In the genomic region with DNA sequence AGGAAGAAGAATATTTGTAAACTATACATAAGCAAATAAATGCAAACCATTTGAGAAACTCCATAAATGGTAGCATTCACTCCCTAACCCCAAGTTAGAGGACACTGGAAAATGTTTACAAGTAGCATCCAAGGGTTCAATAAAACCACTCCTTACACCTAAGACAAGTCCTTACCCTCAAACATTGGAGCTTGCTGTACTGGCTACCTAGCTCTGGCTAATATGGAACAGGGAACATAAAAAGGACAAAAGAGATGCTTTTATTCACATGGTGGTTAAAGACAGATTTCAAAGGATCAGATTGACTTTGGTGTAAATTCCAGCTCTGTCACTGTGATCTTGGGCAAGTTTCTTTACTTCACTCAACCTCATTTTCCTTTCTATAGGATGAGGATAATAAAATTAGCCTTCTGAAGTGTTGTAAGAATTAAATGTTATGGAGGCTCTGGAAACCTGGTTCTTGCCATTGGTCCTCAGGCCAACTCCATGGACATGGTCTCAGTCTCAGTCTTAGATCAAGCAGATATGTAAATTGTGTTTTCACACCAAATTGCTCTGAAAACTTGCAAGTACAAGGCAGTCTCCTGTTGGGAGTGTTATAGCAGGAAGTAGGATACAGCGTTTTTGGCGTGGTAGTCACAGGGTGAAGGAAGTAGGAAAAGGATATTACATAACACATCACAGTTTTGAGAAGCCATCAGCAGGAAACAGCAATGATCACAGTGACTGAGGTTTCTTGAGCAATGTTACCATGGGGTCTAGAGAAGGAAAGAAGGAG, we compare ENCODE assay signal across 20 cellular contexts. TPM values are rescaled to one million over a fixed set of nuclear protein-coding genes. Genes with fewer than 3 reads are reported as not detected.
A peak's percentile ranks its signal among the peaks of the same experiment; 100 is the strongest.
DNase-seq lines count a peak whose midpoint lies in the region; ATAC-seq, FAIRE-seq and TF ChIP-seq lines count a peak whose summit lies in the region.
"Had no signal": no experiment of that assay in that cellular context is flagged by ENCODE, and none has a peak within 500 bp of the region (broad histone marks: within the 10 kb centered on the region; RNA-seq: fewer than 3 reads in every experiment).

No MANE protein-coding gene starts in this region.

- BruUV-seq in HepG2 (replicated peaks; lab: Mats Ljungman, UMichigan): no TSS peak

- H2AFZ ChIP-seq in HepG2 (ENCODE audit: low read length) (no peak overlapping the region), astrocyte (ENCODE audit: low read depth, low read length) (no peak overlapping the region)
- H2AFZ ChIP-seq: GM23248, hepatocyte had no signal

- H3K27me3 ChIP-seq in liver (ENCODE audit: control insufficient read depth in 4 of 4, insufficient read depth in 4 of 4, low read length in 3 of 4) (no peaks in the 10 kb centered on the region), HepG2 (ENCODE audit: control insufficient read depth in 1 of 2, insufficient read depth in 2 of 2, low read length in 2 of 2) (peaks cover 0 to 19% of the 10 kb centered on the region in 2 experiments; a peak in 3 of 5 replicates), astrocyte (ENCODE audit: insufficient read depth, low read length) (peaks cover 9% of the 10 kb centered on the region)
- H3K27me3 ChIP-seq: uterus had no signal

- POLR2A ChIA-PET in HepG2 (lab: Yijun Ruan, JAX): no interaction called here

- ATAC-seq in HepG2 (no peak), GM18873 (IDR thresholded peaks at IDR 0.05; ENCODE audit: low FRiP score, unreplicated experiment) (no peak)
- ATAC-seq: activated naive CD4-positive, alpha-beta T cell treated with anti-CD3 and anti-CD28 coated beads, Interleukin-2, amount 50 U/mL, for 72 hours had no signal

- H3K4me2 ChIP-seq in HepG2 (ENCODE audit: low read depth, low read length): no peak overlapping the region
- H3K4me2 ChIP-seq in astrocyte (ENCODE audit: low read length): no peak overlapping the region
- H3K4me2 ChIP-seq: hepatocyte had no signal

- TF ChIP-seq EP300 in HepG2 (IDR thresholded peaks at IDR 0.05; ENCODE audit: low read depth in 2 of 2, low read length in 2 of 2): no peak
- no peak for TF ChIP-seq EP300 in HepG2 (CRISPR knock-in tag; IDR thresholded peaks at IDR 0.05; ENCODE audit: borderline replicate concordance)

- H3K9ac ChIP-seq in liver (ENCODE audit: low read depth in 1 of 2, low read length in 2 of 2) (no peak overlapping the region), HepG2 (ENCODE audit: insufficient read depth, low read depth, low read length) (no peak overlapping the region), astrocyte (ENCODE audit: low read length) (no peak overlapping the region)
- H3K9ac ChIP-seq: GM23248 had no signal

- H3K36me3 ChIP-seq in liver (ENCODE audit: control insufficient read depth in 4 of 4, insufficient read depth in 3 of 4, low read depth in 1 of 4, low read length in 3 of 4) (no peaks in the 10 kb centered on the region), HepG2 (replicated peaks in 1 of 2; ENCODE audit: control insufficient read depth in 1 of 2, insufficient read depth in 2 of 2, low read length in 2 of 2) (no peaks in the 10 kb centered on the region), astrocyte (ENCODE audit: insufficient read depth, low read length) (no peaks in the 10 kb centered on the region)
- H3K36me3 ChIP-seq: uterus had no signal

- peaks cover 2% of the 10 kb centered on the region for H3K36me3 Mint-ChIP-seq in astrocyte (ENCODE audit: low read depth, unreplicated experiment)
- H3K36me3 Mint-ChIP-seq: activated naive CD4-positive, alpha-beta T cell treated with anti-CD3 and anti-CD28 coated beads, Interleukin-2, amount 50 U/mL, for 72 hours had no signal

- intact Hi-C loops in HepG2 (cut with micrococcal nuclease; ENCODE audit: unreplicated experiment): no loop called here

- peaks cover 8% of the 10 kb centered on the region for H3K9me3 Mint-ChIP-seq in astrocyte (ENCODE audit: unreplicated experiment)
- H3K9me3 Mint-ChIP-seq: neural crest cell; T-helper 1 cell treated with Interleukin-12 subunit alpha and Interleukin-12 subunit beta and Interleukin-4 antibody, amounts not matched to agents 30 μg/mL and 1 μg/mL, for 36 hours had no signal

- H4K20me1 ChIP-seq in HepG2 (ENCODE audit: insufficient read depth, low read length): no peaks in the 10 kb centered on the region
- H4K20me1 ChIP-seq in astrocyte (ENCODE audit: insufficient read depth, low read length): no peaks in the 10 kb centered on the region

- no peak overlapping the region for H3K4me3 Mint-ChIP-seq in astrocyte (ENCODE audit: unreplicated experiment)
- H3K4me3 Mint-ChIP-seq: neural crest cell; T-helper 1 cell treated with Interleukin-12 subunit alpha and Interleukin-12 subunit beta and Interleukin-4 antibody, amounts not matched to agents 30 μg/mL and 1 μg/mL, for 36 hours had no signal

- WGBS in liver: 52% methylated on average over 2 of the region's 2 CpGs
- WGBS in HepG2 (ENCODE audit: low lambda C conversion rate): 0% methylated on average over 2 of the region's 2 CpGs

- H3K27ac ChIP-seq in liver (ENCODE audit: low read depth in 1 of 2, low read length in 2 of 2) (peak overlapping the region in 1 of 2 donors; percentile 56), HepG2 (ENCODE audit: extremely low read length, insufficient read depth, low read length) (no peak overlapping the region), astrocyte (ENCODE audit: low read depth, low read length) (no peak overlapping the region)
- H3K27ac ChIP-seq: GM23248, hepatocyte, uterus had no signal

- in situ Hi-C loops in HepG2 (cut with HindIII; ENCODE audit: extremely low pct_ligation_motif_present, low pct_unique_long_range_greater_than_20kb): no loop called here

- H3K4me1 Mint-ChIP-seq in astrocyte (ENCODE audit: low read depth, unreplicated experiment): peaks cover 17% of the 10 kb centered on the region

- FAIRE-seq in HepG2 (lab: Jason Lieb, UNC): no peak
- peak; percentile 9 for FAIRE-seq in astrocyte (lab: Jason Lieb, UNC)
- FAIRE-seq in urothelium cell line (lab: Jason Lieb, UNC): no peak

- H3K27me3 Mint-ChIP-seq in astrocyte (ENCODE audit: low read depth, unreplicated experiment): no peaks in the 10 kb centered on the region

- H3K4me1 ChIP-seq in liver (ENCODE audit: control insufficient read depth in 4 of 4, insufficient read depth in 4 of 4, low read length in 3 of 4): peaks cover 0 to 10% (median 4%) of the 10 kb centered on the region in 4 donors
- peaks cover 8% of the 10 kb centered on the region; the same call in 1 of the 2 replicates for H3K4me1 ChIP-seq in HepG2 (ENCODE audit: insufficient read depth, low read length)
- H3K4me1 ChIP-seq in astrocyte (ENCODE audit: insufficient read depth, low read length): no peaks in the 10 kb centered on the region

- CTCF ChIA-PET in HepG2 (lab: Yijun Ruan, JAX; ENCODE audit: low intra/inter-chr PET ratio, low total read pairs): no interaction called here

- no peaks in the 10 kb centered on the region for H3K79me2 ChIP-seq in HepG2 (ENCODE audit: insufficient read depth, low read length)
- H3K79me2 ChIP-seq in astrocyte (ENCODE audit: insufficient read depth, low read length): no peaks in the 10 kb centered on the region
- H3K79me2 ChIP-seq: hepatocyte had no signal

- TF ChIP-seq POLR2A in HepG2 (IDR thresholded peaks at IDR 0.05; ENCODE audit: insufficient read depth in 1 of 2, low read depth in 2 of 2, low read length in 2 of 2): no peak

- no peak overlapping the region for H3K4me3 ChIP-seq in liver (ENCODE audit: low read depth in 1 of 3, low read length in 3 of 3)
- H3K4me3 ChIP-seq in HepG2 (replicated peaks in 1 of 3; ENCODE audit: insufficient read depth in 1 of 3, low read depth in 2 of 3, low read length in 3 of 3): no peak overlapping the region
- no peak overlapping the region for H3K4me3 ChIP-seq in astrocyte (ENCODE audit: insufficient read depth, low read depth, low read length)
- H3K4me3 ChIP-seq: GM23248, hepatocyte, uterus had no signal

- H3K9me3 ChIP-seq in liver (ENCODE audit: control insufficient read depth in 4 of 4, low read length in 3 of 4): peaks cover 0 to 2% (median under 1%) of the 10 kb centered on the region in 4 donors
- no peaks in the 10 kb centered on the region for H3K9me3 ChIP-seq in HepG2 (ENCODE audit: low read length)
- H3K9me3 ChIP-seq in astrocyte (ENCODE audit: insufficient read depth, low read depth, low read length): no peaks in the 10 kb centered on the region
- H3K9me3 ChIP-seq: uterus had no signal

- TF ChIP-seq CTCF in liver (IDR thresholded peaks at IDR 0.05; ENCODE audit: low read depth, low read length, missing input control) (no peak), HepG2 (CRISPR knock-in tag; IDR thresholded peaks at IDR 0.05) (no peak), astrocyte (IDR thresholded peaks at IDR 0.05; ENCODE audit: insufficient read depth, low read depth, low read length) (no peak)

- no peak for DNase-seq in HepG2 (ENCODE audit: low spot score)
- DNase-seq in astrocyte (ENCODE audit: low read depth): no peak
- peak; percentile 86 for DNase-seq in kidney tubule cell (ENCODE audit: low spot score)
- DNase-seq in urothelium cell line (ENCODE audit: low spot score): no peak
- DNase-seq in NCI-H2227 (lab: John Stamatoyannopoulos, UW; ENCODE audit: unreplicated experiment): no peak
- no peak for DNase-seq in NCI-H2171 (lab: John Stamatoyannopoulos, UW)
- DNase-seq: activated T-cell treated with anti-CD3 and anti-CD28 coated beads for 4 hours; GM23248; NCI-H1417 treated with DMSO at 0.1 percent for 48 hours; NCI-H524; stimulated activated naive CD4-positive, alpha-beta T cell; uterus had no signal

- no peak overlapping the region for H3K27ac Mint-ChIP-seq in astrocyte (ENCODE audit: unreplicated experiment)
- H3K27ac Mint-ChIP-seq: activated naive CD4-positive, alpha-beta T cell treated with anti-CD3 and anti-CD28 coated beads, Interleukin-2, amount 50 U/mL, for 72 hours; T-helper 1 cell treated with Interleukin-12 subunit alpha and Interleukin-12 subunit beta and Interleukin-4 antibody, amounts not matched to agents 30 μg/mL and 1 μg/mL, for 36 hours had no signal

- no peak for TF ChIP-seq RAD21 in liver (IDR thresholded peaks at IDR 0.05)
- TF ChIP-seq RAD21 in HepG2 (CRISPR knock-in tag; IDR thresholded peaks at IDR 0.05): no peak

RNA-seq across cellular contexts. Expression of a gene that starts 3.3 kb away (rescaled TPM):
- total RNA-seq in liver (1 to 10 TPM in 1 of 2 donors, not detected in 1; 4.2 TPM), HepG2 (2016; rRNA removed; fragmentation: Illumina TruSeq; extraction: Trizol) (0.15 TPM in 1 of 2 replicates, not detected in the other), astrocyte (8.5 and 11.4 TPM in 2 replicates)
- polyA plus RNA-seq in liver (1 to 10 TPM in 1 of 2 donors, under 1 TPM in 1; 0.97 to 2.8 TPM), HepG2 (2011; rRNA removed) (not detected in 2 replicates)
- total RNA-seq in HepG2 (2016; cell fraction: cytosol; rRNA removed; fragmentation: Illumina TruSeq; extraction: Trizol; ENCODE audit: low read depth): not detected in 2 replicates
- not detected in 2 replicates for total RNA-seq in HepG2 (2016; cell fraction: insoluble cytoplasmic fraction; rRNA removed; fragmentation: Illumina TruSeq; extraction: Trizol)
- not detected in 2 replicates for total RNA-seq in HepG2 (2016; cell fraction: membrane; rRNA removed; fragmentation: Illumina TruSeq; extraction: Trizol)
- total RNA-seq in HepG2 (2016; cell fraction: nucleus; rRNA removed; fragmentation: Illumina TruSeq; extraction: Trizol): not detected in 2 replicates
- polyA plus RNA-seq in HepG2 (2011; cell fraction: cytosol; rRNA removed): 0.08 TPM in 1 of 2 replicates, not detected in the other
- not detected in 2 replicates for polyA plus RNA-seq in HepG2 (2011; cell fraction: nucleus; rRNA removed)
- not detected in 2 replicates for polyA plus RNA-seq in HepG2 (2012)
- not detected in 2 replicates for polyA plus RNA-seq in HepG2 (2016; cell fraction: cytosol; fragmentation: Illumina TruSeq; extraction: Trizol; ENCODE audit: low read depth)
- polyA plus RNA-seq in HepG2 (2016; cell fraction: insoluble cytoplasmic fraction; fragmentation: Illumina TruSeq; extraction: Trizol; ENCODE audit: low read depth): not detected in 2 replicates
- polyA plus RNA-seq in HepG2 (2016; cell fraction: membrane; fragmentation: Illumina TruSeq; extraction: Trizol; ENCODE audit: low read depth): not detected in 2 replicates
- not detected in 2 replicates for polyA plus RNA-seq in HepG2 (2016; cell fraction: nucleus; fragmentation: Illumina TruSeq; extraction: Trizol; ENCODE audit: insufficient read depth, low read depth)
- not detected in 2 replicates for polyA minus RNA-seq in HepG2 (2011; rRNA and poly(A)+ RNA removed; ENCODE audit: low replicate concordance)
- not detected in 2 replicates for polyA minus RNA-seq in HepG2 (2011; cell fraction: cytosol; rRNA and poly(A)+ RNA removed)
- polyA minus RNA-seq in HepG2 (2011; cell fraction: nucleus; rRNA and poly(A)+ RNA removed): not detected in 2 replicates
- total RNA-seq: activated naive CD4-positive, alpha-beta T cell treated with anti-CD3 and anti-CD28 coated beads, Interleukin-2, amount 50 U/mL, for 72 hours; neural crest cell had no signal

RNA-seq across cellular contexts. Expression of a gene that starts 19.4 kb away (rescaled TPM):
- total RNA-seq in liver: 1 to 10 TPM in 1 of 2 donors, not detected in 1; 3.4 TPM
- under 1 TPM; 0.16 to 0.74 TPM for polyA plus RNA-seq in liver
- not detected in 2 replicates for total RNA-seq in HepG2 (2016; rRNA removed; fragmentation: Illumina TruSeq; extraction: Trizol)
- total RNA-seq in HepG2 (2016; cell fraction: cytosol; rRNA removed; fragmentation: Illumina TruSeq; extraction: Trizol; ENCODE audit: low read depth): not detected in 2 replicates
- not detected in 2 replicates for total RNA-seq in HepG2 (2016; cell fraction: insoluble cytoplasmic fraction; rRNA removed; fragmentation: Illumina TruSeq; extraction: Trizol)
- not detected in 2 replicates for total RNA-seq in HepG2 (2016; cell fraction: membrane; rRNA removed; fragmentation: Illumina TruSeq; extraction: Trizol)
- total RNA-seq in HepG2 (2016; cell fraction: nucleus; rRNA removed; fragmentation: Illumina TruSeq; extraction: Trizol): not detected in 2 replicates
- polyA plus RNA-seq in HepG2 (2011; rRNA removed): not detected in 2 replicates
- polyA plus RNA-seq in HepG2 (2011; cell fraction: cytosol; rRNA removed): not detected in 2 replicates
- polyA plus RNA-seq in HepG2 (2011; cell fraction: nucleus; rRNA removed): not detected in 2 replicates
- polyA plus RNA-seq in HepG2 (2012): not detected in 2 replicates
- not detected in 2 replicates for polyA plus RNA-seq in HepG2 (2016; cell fraction: cytosol; fragmentation: Illumina TruSeq; extraction: Trizol; ENCODE audit: low read depth)
- not detected in 2 replicates for polyA plus RNA-seq in HepG2 (2016; cell fraction: insoluble cytoplasmic fraction; fragmentation: Illumina TruSeq; extraction: Trizol; ENCODE audit: low read depth)
- not detected in 2 replicates for polyA plus RNA-seq in HepG2 (2016; cell fraction: membrane; fragmentation: Illumina TruSeq; extraction: Trizol; ENCODE audit: low read depth)
- polyA plus RNA-seq in HepG2 (2016; cell fraction: nucleus; fragmentation: Illumina TruSeq; extraction: Trizol; ENCODE audit: insufficient read depth, low read depth): not detected in 2 replicates
- polyA minus RNA-seq in HepG2 (2011; rRNA and poly(A)+ RNA removed; ENCODE audit: low replicate concordance): not detected in 2 replicates
- not detected in 2 replicates for polyA minus RNA-seq in HepG2 (2011; cell fraction: cytosol; rRNA and poly(A)+ RNA removed)
- not detected in 2 replicates for polyA minus RNA-seq in HepG2 (2011; cell fraction: nucleus; rRNA and poly(A)+ RNA removed)
- not detected in 2 replicates for total RNA-seq in astrocyte
- total RNA-seq: activated naive CD4-positive, alpha-beta T cell treated with anti-CD3 and anti-CD28 coated beads, Interleukin-2, amount 50 U/mL, for 72 hours; cerebellum; hepatocyte; lower leg skin; neural crest cell; uterus had no signal
- polyA plus RNA-seq: hepatocyte had no signal

RNA-seq across cellular contexts. Expression of a gene that starts 36.0 kb away (rescaled TPM):
- 1 to 10 TPM in 1 of 2 donors, under 1 TPM in 1; 0.19 to 5.5 TPM for total RNA-seq in liver
- 1 to 10 TPM; 3.0 to 3.4 TPM for polyA plus RNA-seq in liver
- not detected in 2 replicates for total RNA-seq in HepG2 (2016; rRNA removed; fragmentation: Illumina TruSeq; extraction: Trizol)
- not detected in 2 replicates for total RNA-seq in HepG2 (2016; cell fraction: cytosol; rRNA removed; fragmentation: Illumina TruSeq; extraction: Trizol; ENCODE audit: low read depth)
- total RNA-seq in HepG2 (2016; cell fraction: insoluble cytoplasmic fraction; rRNA removed; fragmentation: Illumina TruSeq; extraction: Trizol): not detected in 2 replicates
- total RNA-seq in HepG2 (2016; cell fraction: membrane; rRNA removed; fragmentation: Illumina TruSeq; extraction: Trizol): not detected in 2 replicates
- not detected in 2 replicates for total RNA-seq in HepG2 (2016; cell fraction: nucleus; rRNA removed; fragmentation: Illumina TruSeq; extraction: Trizol)
- not detected in 2 replicates for polyA plus RNA-seq in HepG2 (2011; rRNA removed)
- not detected in 2 replicates for polyA plus RNA-seq in HepG2 (2011; cell fraction: cytosol; rRNA removed)
- not detected in 2 replicates for polyA plus RNA-seq in HepG2 (2011; cell fraction: nucleus; rRNA removed)
- not detected in 2 replicates for polyA plus RNA-seq in HepG2 (2012)
- polyA plus RNA-seq in HepG2 (2016; cell fraction: cytosol; fragmentation: Illumina TruSeq; extraction: Trizol; ENCODE audit: low read depth): not detected in 2 replicates
- polyA plus RNA-seq in HepG2 (2016; cell fraction: insoluble cytoplasmic fraction; fragmentation: Illumina TruSeq; extraction: Trizol; ENCODE audit: low read depth): not detected in 2 replicates
- not detected in 2 replicates for polyA plus RNA-seq in HepG2 (2016; cell fraction: membrane; fragmentation: Illumina TruSeq; extraction: Trizol; ENCODE audit: low read depth)
- not detected in 2 replicates for polyA plus RNA-seq in HepG2 (2016; cell fraction: nucleus; fragmentation: Illumina TruSeq; extraction: Trizol; ENCODE audit: insufficient read depth, low read depth)
- not detected in 2 replicates for polyA minus RNA-seq in HepG2 (2011; rRNA and poly(A)+ RNA removed; ENCODE audit: low replicate concordance)
- not detected in 2 replicates for polyA minus RNA-seq in HepG2 (2011; cell fraction: cytosol; rRNA and poly(A)+ RNA removed)
- polyA minus RNA-seq in HepG2 (2011; cell fraction: nucleus; rRNA and poly(A)+ RNA removed): not detected in 2 replicates
- 16.7 and 18.5 TPM in 2 replicates for total RNA-seq in astrocyte
- total RNA-seq: activated naive CD4-positive, alpha-beta T cell treated with anti-CD3 and anti-CD28 coated beads, Interleukin-2, amount 50 U/mL, for 72 hours; neural crest cell had no signal
